1 cellular context compared by ENCODE assay signal in the genomic region with DNA sequence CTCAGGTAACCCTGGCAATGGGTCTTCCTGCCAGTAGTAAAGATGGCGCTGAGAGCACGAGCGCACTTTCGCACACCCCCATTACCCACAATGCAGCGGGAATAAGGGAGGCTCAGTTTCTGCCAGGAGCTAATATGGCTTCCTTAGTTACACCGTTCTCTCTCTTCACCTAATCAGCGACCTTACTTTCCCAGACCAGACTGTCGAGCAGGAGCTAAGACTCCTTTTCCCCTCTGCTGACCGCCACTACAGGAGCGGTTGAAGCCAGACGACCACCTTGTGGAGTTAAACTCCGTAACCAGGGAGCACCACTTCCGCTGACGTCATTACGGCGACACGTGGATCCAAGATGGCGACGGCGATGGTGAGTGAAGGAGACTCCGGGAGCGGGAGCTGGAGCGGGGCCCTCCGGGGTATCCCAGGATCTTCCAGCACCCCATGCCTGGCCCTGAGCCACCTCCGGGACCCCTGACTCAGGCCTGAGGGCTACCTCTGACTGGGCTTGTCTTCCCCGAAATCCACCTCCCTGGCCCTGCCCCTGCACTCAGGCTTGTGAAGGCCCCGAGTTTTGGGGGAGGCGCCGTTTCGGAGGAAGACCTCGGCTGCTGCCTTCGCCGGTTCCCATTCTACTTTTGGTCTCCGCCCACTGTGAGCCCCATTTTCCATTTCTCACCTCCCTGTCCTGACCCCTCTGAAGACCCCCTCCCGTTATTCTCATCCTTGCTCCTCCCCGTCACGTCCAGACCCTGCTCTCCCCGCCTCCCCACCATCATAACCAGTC.
TF ChIP-seq lines count a peak whose summit lies in the region.

A gene with protein sequence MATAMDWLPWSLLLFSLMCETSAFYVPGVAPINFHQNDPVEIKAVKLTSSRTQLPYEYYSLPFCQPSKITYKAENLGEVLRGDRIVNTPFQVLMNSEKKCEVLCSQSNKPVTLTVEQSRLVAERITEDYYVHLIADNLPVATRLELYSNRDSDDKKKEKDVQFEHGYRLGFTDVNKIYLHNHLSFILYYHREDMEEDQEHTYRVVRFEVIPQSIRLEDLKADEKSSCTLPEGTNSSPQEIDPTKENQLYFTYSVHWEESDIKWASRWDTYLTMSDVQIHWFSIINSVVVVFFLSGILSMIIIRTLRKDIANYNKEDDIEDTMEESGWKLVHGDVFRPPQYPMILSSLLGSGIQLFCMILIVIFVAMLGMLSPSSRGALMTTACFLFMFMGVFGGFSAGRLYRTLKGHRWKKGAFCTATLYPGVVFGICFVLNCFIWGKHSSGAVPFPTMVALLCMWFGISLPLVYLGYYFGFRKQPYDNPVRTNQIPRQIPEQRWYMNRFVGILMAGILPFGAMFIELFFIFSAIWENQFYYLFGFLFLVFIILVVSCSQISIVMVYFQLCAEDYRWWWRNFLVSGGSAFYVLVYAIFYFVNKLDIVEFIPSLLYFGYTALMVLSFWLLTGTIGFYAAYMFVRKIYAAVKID (plus strand): TSS at position 323 of the 781 bp plus-strand sequence. CDS start 27 bp downstream, at position 350.

TF ChIP-seq in HepG2, 621 proteins besides CTCF, POLR2A, EP300 and RAD21 (continued from another document and continues in another):
- TF ChIP-seq, protein P1, sequence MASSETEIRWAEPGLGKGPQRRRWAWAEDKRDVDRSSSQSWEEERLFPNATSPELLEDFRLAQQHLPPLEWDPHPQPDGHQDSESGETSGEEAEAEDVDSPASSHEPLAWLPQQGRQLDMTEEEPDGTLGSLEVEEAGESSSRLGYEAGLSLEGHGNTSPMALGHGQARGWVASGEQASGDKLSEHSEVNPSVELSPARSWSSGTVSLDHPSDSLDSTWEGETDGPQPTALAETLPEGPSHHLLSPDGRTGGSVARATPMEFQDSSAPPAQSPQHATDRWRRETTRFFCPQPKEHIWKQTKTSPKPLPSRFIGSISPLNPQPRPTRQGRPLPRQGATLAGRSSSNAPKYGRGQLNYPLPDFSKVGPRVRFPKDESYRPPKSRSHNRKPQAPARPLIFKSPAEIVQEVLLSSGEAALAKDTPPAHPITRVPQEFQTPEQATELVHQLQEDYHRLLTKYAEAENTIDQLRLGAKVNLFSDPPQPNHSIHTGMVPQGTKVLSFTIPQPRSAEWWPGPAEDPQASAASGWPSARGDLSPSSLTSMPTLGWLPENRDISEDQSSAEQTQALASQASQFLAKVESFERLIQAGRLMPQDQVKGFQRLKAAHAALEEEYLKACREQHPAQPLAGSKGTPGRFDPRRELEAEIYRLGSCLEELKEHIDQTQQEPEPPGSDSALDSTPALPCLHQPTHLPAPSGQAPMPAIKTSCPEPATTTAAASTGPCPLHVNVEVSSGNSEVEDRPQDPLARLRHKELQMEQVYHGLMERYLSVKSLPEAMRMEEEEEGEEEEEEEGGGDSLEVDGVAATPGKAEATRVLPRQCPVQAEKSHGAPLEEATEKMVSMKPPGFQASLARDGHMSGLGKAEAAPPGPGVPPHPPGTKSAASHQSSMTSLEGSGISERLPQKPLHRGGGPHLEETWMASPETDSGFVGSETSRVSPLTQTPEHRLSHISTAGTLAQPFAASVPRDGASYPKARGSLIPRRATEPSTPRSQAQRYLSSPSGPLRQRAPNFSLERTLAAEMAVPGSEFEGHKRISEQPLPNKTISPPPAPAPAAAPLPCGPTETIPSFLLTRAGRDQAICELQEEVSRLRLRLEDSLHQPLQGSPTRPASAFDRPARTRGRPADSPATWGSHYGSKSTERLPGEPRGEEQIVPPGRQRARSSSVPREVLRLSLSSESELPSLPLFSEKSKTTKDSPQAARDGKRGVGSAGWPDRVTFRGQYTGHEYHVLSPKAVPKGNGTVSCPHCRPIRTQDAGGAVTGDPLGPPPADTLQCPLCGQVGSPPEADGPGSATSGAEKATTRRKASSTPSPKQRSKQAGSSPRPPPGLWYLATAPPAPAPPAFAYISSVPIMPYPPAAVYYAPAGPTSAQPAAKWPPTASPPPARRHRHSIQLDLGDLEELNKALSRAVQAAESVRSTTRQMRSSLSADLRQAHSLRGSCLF (CRISPR knock-in tag; IDR thresholded peaks at IDR 0.05; ENCODE audit: borderline replicate concordance): peak; percentile 89; the same call in 1 of the 2 replicates
- peak; percentile 86 for TF ChIP-seq NCOA1 (CRISPR knock-in tag; IDR thresholded peaks at IDR 0.05)
- TF ChIP-seq, protein P2, sequence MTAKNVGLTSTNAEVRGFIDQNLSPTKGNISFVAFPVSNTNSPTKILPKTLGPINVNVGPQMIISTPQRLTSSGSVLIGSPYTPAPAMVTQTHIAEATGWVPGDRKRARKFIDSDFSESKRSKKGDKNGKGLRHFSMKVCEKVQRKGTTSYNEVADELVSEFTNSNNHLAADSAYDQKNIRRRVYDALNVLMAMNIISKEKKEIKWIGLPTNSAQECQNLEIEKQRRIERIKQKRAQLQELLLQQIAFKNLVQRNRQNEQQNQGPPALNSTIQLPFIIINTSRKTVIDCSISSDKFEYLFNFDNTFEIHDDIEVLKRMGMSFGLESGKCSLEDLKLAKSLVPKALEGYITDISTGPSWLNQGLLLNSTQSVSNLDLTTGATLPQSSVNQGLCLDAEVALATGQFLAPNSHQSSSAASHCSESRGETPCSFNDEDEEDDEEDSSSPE (CRISPR knock-in tag; IDR thresholded peaks at IDR 0.05): peak; percentile 85
- peak; percentile 96; the same call in 1 of the 2 replicates for TF ChIP-seq ZNF333 (CRISPR knock-in tag; IDR thresholded peaks at IDR 0.05; ENCODE audit: borderline replicate concordance)
- peak; percentile 95 for TF ChIP-seq TP53 (CRISPR knock-in tag; conservative IDR thresholded peaks at IDR 0.05)
- TF ChIP-seq MED1 (CRISPR knock-in tag; IDR thresholded peaks at IDR 0.05): peak; percentile 88
- peak; percentile 84; the same call in 1 of the 2 replicates for TF ChIP-seq ZKSCAN8 (CRISPR knock-in tag; IDR thresholded peaks at IDR 0.05; ENCODE audit: borderline replicate concordance)
- peak; percentile 69; the same call in 1 of the 2 replicates for TF ChIP-seq CHD2 (IDR thresholded peaks at IDR 0.05; ENCODE audit: low read depth, low read length)
- TF ChIP-seq ZNF773 (CRISPR knock-in tag; IDR thresholded peaks at IDR 0.05; ENCODE audit: borderline replicate concordance): peak; percentile 84; the same call in 1 of the 2 replicates
- TF ChIP-seq, protein P3, sequence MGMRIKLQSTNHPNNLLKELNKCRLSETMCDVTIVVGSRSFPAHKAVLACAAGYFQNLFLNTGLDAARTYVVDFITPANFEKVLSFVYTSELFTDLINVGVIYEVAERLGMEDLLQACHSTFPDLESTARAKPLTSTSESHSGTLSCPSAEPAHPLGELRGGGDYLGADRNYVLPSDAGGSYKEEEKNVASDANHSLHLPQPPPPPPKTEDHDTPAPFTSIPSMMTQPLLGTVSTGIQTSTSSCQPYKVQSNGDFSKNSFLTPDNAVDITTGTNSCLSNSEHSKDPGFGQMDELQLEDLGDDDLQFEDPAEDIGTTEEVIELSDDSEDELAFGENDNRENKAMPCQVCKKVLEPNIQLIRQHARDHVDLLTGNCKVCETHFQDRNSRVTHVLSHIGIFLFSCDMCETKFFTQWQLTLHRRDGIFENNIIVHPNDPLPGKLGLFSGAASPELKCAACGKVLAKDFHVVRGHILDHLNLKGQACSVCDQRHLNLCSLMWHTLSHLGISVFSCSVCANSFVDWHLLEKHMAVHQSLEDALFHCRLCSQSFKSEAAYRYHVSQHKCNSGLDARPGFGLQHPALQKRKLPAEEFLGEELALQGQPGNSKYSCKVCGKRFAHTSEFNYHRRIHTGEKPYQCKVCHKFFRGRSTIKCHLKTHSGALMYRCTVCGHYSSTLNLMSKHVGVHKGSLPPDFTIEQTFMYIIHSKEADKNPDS (CRISPR knock-in tag; IDR thresholded peaks at IDR 0.05): 0 out of 2 replicates have a peak, but pooled peaks have one; percentile 15
- peak; percentile 38; the same call in 1 of the 2 replicates for TF ChIP-seq NCOR1 (IDR thresholded peaks at IDR 0.05; ENCODE audit: borderline replicate concordance, low read length)
- no peak for TF ChIP-seq ZNF382 (CRISPR knock-in tag; IDR thresholded peaks at IDR 0.05; ENCODE audit: borderline replicate concordance)
- TF ChIP-seq CBX2 (IDR thresholded peaks at IDR 0.05; ENCODE audit: low read depth, low read length): no peak
- TF ChIP-seq CBX2 (CRISPR knock-in tag; IDR thresholded peaks at IDR 0.05; ENCODE audit: low read depth): no peak; the same call in 1 of the 2 replicates
- TF ChIP-seq, protein P4, sequence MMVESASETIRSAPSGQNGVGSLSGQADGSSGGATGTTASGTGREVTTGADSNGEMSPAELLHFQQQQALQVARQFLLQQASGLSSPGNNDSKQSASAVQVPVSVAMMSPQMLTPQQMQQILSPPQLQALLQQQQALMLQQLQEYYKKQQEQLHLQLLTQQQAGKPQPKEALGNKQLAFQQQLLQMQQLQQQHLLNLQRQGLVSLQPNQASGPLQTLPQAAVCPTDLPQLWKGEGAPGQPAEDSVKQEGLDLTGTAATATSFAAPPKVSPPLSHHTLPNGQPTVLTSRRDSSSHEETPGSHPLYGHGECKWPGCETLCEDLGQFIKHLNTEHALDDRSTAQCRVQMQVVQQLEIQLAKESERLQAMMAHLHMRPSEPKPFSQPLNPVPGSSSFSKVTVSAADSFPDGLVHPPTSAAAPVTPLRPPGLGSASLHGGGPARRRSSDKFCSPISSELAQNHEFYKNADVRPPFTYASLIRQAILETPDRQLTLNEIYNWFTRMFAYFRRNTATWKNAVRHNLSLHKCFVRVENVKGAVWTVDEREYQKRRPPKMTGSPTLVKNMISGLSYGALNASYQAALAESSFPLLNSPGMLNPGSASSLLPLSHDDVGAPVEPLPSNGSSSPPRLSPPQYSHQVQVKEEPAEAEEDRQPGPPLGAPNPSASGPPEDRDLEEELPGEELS (CRISPR knock-in tag; IDR thresholded peaks at IDR 0.05): peak; percentile 74
- TF ChIP-seq ZNF549 (CRISPR knock-in tag; IDR thresholded peaks at IDR 0.05): no peak
- TF ChIP-seq KAT8 (CRISPR knock-in tag; IDR thresholded peaks at IDR 0.05): peak; percentile 98
- TF ChIP-seq NBN (conservative IDR thresholded peaks at IDR 0.05): no peak
- TF ChIP-seq ZMYM3 (CRISPR knock-in tag; IDR thresholded peaks at IDR 0.05): peak; percentile 71
- TF ChIP-seq SMARCE1 (IDR thresholded peaks at IDR 0.05; ENCODE audit: borderline replicate concordance): no peak
- TF ChIP-seq, protein P5, sequence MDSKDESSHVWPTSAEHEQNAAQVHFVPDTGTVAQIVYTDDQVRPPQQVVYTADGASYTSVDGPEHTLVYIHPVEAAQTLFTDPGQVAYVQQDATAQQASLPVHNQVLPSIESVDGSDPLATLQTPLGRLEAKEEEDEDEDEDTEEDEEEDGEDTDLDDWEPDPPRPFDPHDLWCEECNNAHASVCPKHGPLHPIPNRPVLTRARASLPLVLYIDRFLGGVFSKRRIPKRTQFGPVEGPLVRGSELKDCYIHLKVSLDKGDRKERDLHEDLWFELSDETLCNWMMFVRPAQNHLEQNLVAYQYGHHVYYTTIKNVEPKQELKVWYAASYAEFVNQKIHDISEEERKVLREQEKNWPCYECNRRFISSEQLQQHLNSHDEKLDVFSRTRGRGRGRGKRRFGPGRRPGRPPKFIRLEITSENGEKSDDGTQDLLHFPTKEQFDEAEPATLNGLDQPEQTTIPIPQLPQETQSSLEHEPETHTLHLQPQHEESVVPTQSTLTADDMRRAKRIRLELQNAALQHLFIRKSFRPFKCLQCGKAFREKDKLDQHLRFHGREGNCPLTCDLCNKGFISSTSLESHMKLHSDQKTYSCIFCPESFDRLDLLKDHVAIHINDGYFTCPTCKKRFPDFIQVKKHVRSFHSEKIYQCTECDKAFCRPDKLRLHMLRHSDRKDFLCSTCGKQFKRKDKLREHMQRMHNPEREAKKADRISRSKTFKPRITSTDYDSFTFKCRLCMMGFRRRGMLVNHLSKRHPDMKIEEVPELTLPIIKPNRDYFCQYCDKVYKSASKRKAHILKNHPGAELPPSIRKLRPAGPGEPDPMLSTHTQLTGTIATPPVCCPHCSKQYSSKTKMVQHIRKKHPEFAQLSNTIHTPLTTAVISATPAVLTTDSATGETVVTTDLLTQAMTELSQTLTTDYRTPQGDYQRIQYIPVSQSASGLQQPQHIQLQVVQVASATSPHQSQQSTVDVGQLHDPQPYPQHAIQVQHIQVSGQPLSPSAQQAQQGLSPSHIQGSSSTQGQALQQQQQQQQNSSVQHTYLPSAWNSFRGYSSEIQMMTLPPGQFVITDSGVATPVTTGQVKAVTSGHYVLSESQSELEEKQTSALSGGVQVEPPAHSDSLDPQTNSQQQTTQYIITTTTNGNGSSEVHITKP (CRISPR knock-in tag; IDR thresholded peaks at IDR 0.05; ENCODE audit: low read depth): peak; percentile 89
- TF ChIP-seq SP4 (CRISPR knock-in tag; IDR thresholded peaks at IDR 0.05): peak; percentile 92
- peak; percentile 15; the same call in 1 of the 2 replicates for TF ChIP-seq FOXK2 (IDR thresholded peaks at IDR 0.05)
- TF ChIP-seq, protein P6, sequence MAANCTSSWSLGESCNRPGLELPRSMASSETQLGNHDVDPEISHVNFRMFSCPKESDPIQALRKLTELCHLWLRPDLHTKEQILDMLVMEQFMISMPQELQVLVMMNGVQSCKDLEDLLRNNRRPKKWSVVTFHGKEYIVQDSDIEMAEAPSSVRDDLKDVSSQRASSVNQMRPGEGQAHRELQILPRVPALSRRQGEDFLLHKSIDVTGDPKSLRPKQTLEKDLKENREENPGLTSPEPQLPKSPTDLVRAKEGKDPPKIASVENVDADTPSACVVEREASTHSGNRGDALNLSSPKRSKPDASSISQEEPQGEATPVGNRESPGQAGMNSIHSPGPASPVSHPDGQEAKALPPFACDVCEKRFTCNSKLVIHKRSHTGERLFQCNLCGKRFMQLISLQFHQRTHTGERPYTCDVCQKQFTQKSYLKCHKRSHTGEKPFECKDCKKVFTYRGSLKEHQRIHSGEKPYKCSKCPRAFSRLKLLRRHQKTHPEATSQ (CRISPR knock-in tag; IDR thresholded peaks at IDR 0.05; ENCODE audit: borderline replicate concordance): no peak; the same call in 1 of the 2 replicates
- TF ChIP-seq FOXJ3 (CRISPR knock-in tag; IDR thresholded peaks at IDR 0.05; ENCODE audit: borderline replicate concordance): peak; percentile 83
- TF ChIP-seq EED (CRISPR knock-in tag; IDR thresholded peaks at IDR 0.05): peak; percentile 96
- peak; percentile 91 for TF ChIP-seq MAF1 (CRISPR knock-in tag; IDR thresholded peaks at IDR 0.05; ENCODE audit: borderline replicate concordance)
- peak; percentile 58 for TF ChIP-seq CBX1 (IDR thresholded peaks at IDR 0.05; ENCODE audit: low read depth)
- TF ChIP-seq MEIS2 (CRISPR knock-in tag; IDR thresholded peaks at IDR 0.05): no peak; the same call in 1 of the 2 replicates
- TF ChIP-seq ZNF7 (CRISPR knock-in tag; IDR thresholded peaks at IDR 0.05): no peak
- TF ChIP-seq REPIN1 (CRISPR knock-in tag; IDR thresholded peaks at IDR 0.05; ENCODE audit: borderline replicate concordance, low read depth): peak; percentile 57; the same call in 1 of the 2 replicates
- peak; percentile 84; the same call in 1 of the 2 replicates for TF ChIP-seq ZFP41 (CRISPR knock-in tag; IDR thresholded peaks at IDR 0.05; ENCODE audit: borderline replicate concordance)
- peak; percentile 98 for TF ChIP-seq WIZ (CRISPR knock-in tag; IDR thresholded peaks at IDR 0.05)
- TF ChIP-seq RBM39 (IDR thresholded peaks at IDR 0.05; ENCODE audit: low read depth, low read length, poor library complexity, severe bottlenecking): peak; percentile 82
- TF ChIP-seq, protein P7, sequence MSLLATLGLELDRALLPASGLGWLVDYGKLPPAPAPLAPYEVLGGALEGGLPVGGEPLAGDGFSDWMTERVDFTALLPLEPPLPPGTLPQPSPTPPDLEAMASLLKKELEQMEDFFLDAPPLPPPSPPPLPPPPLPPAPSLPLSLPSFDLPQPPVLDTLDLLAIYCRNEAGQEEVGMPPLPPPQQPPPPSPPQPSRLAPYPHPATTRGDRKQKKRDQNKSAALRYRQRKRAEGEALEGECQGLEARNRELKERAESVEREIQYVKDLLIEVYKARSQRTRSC (CRISPR knock-in tag; IDR thresholded peaks at IDR 0.05; ENCODE audit: low read depth): no peak
- TF ChIP-seq, protein P8, sequence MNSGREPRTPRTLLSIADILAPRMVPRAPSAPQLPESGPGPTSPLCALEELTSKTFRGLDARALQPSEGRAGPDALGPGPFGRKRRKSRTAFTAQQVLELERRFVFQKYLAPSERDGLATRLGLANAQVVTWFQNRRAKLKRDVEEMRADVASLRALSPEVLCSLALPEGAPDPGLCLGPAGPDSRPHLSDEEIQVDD (CRISPR knock-in tag; IDR thresholded peaks at IDR 0.05; ENCODE audit: borderline replicate concordance): no peak
- TF ChIP-seq ZNF235 (CRISPR knock-in tag; IDR thresholded peaks at IDR 0.05; ENCODE audit: borderline replicate concordance): no peak
